ENCODE assay signal across 11 cellular contexts in genomic region chr16:14015948-14016347, GRCh38. TPM values are rescaled to one million over a fixed set of nuclear protein-coding genes. Genes with fewer than 3 reads are reported as not detected.
DNase-seq lines count a peak whose midpoint lies in the region; ATAC-seq, FAIRE-seq and TF ChIP-seq lines count a peak whose summit lies in the region.
"Had no signal": no experiment of that assay in that cellular context is flagged by ENCODE, and none has a peak within 500 bp of the region (broad histone marks: within the 10 kb centered on the region; RNA-seq: fewer than 3 reads in every experiment).

No MANE protein-coding gene starts in this region.

- CTCF ChIA-PET in activated naive CD4-positive, alpha-beta T cell treated with anti-CD3 and anti-CD28 coated beads, Interleukin-2, amount 10 ng/mL, durations not matched to agents 7 days and 5 days (lab: Charles Lee): no interaction called here
- CTCF ChIA-PET in Caco-2 (lab: Charles Lee): no interaction called here

- peak overlapping the region in 1 of 2 donors; percentile 10 for H3K9ac ChIP-seq in kidney (ENCODE audit: low read length in 2 of 2)

- H3K4me1 ChIP-seq in kidney (ENCODE audit: control insufficient read depth in 1 of 2, insufficient read depth in 1 of 2, low read depth in 1 of 2, low read length in 2 of 2) (peaks cover 16 to 22% of the 10 kb centered on the region in 2 donors), thoracic aorta (ENCODE audit: control insufficient read depth in 1 of 2, low read depth in 2 of 2) (peaks cover 16 to 74% of the 10 kb centered on the region in 2 donors), Caco-2 (peaks cover 8% of the 10 kb centered on the region; the same call in 1 of the 2 replicates)

- no peaks in the 10 kb centered on the region for H3K36me3 Mint-ChIP-seq in activated naive CD4-positive, alpha-beta T cell treated with anti-CD3 and anti-CD28 coated beads, Interleukin-2, amount 10 ng/mL, durations not matched to agents 7 days and 5 days
- H3K36me3 Mint-ChIP-seq in Caco-2 (ENCODE audit: insufficient read depth, unreplicated experiment): no peaks in the 10 kb centered on the region
- H3K36me3 Mint-ChIP-seq: stimulated activated effector memory CD8-positive, alpha-beta T cell treated with anti-CD3 and anti-CD28 coated beads, Interleukin-12 subunit alpha, Interleukin-12 subunit beta, amount 100 ng/mL, for 72 hours; WTC11 had no signal

- H3K4me3 ChIP-seq in HFF-Myc (replicated peaks; ENCODE audit: low read depth, low read length): peak overlapping the region; percentile 13
- H3K4me3 ChIP-seq in bronchial epithelial cell (ENCODE audit: low read depth, low read length): no peak overlapping the region
- peak overlapping the region; percentile 50 to 63 for H3K4me3 ChIP-seq in kidney (ENCODE audit: low read length in 2 of 2)
- H3K4me3 ChIP-seq in thoracic aorta: peak overlapping the region; percentile 56
- H3K4me3 ChIP-seq in Caco-2 (ENCODE audit: low read depth, low read length): no peak overlapping the region

- no peak overlapping the region for H3K4me3 Mint-ChIP-seq in activated naive CD4-positive, alpha-beta T cell treated with anti-CD3 and anti-CD28 coated beads, Interleukin-2, amount 10 ng/mL, durations not matched to agents 7 days and 5 days
- H3K4me3 Mint-ChIP-seq in Caco-2 (ENCODE audit: unreplicated experiment): no peak overlapping the region
- H3K4me3 Mint-ChIP-seq: stimulated activated effector memory CD8-positive, alpha-beta T cell treated with anti-CD3 and anti-CD28 coated beads, Interleukin-12 subunit alpha, Interleukin-12 subunit beta, amount 100 ng/mL, for 72 hours; WTC11 had no signal

- TF ChIP-seq CTCF in HFF-Myc (IDR thresholded peaks at IDR 0.05; ENCODE audit: low read depth, low read length, missing control alignments) (no peak), bronchial epithelial cell (IDR thresholded peaks at IDR 0.05; ENCODE audit: insufficient read depth, low read length, severe bottlenecking) (no peak), kidney (IDR thresholded peaks at IDR 0.05; ENCODE audit: borderline replicate concordance, extremely low read depth, insufficient read depth) (no peak), thoracic aorta (IDR thresholded peaks at IDR 0.05) (no peak), Caco-2 (IDR thresholded peaks at IDR 0.05; ENCODE audit: insufficient read depth in 1 of 2, low read depth in 1 of 2, low read length in 1 of 2, severe bottlenecking in 1 of 2, unreplicated experiment in 1 of 2) (no peak)

- ATAC-seq in thoracic aorta (ENCODE audit: insufficient number of reproducible peaks, low FRiP score, low read depth) (peak; percentile 87), GM21515 (IDR thresholded peaks at IDR 0.05; ENCODE audit: unreplicated experiment) (no peak)
- ATAC-seq: stimulated activated effector memory CD8-positive, alpha-beta T cell treated with anti-CD3 and anti-CD28 coated beads, Interleukin-12 subunit alpha, Interleukin-12 subunit beta, amount 100 ng/mL, for 72 hours; WTC11 had no signal

- DNase-seq in HFF-Myc (ENCODE audit: extremely low read depth, low read depth) (peak; percentile 89), bronchial epithelial cell (ENCODE audit: low read depth) (peak; percentile 94), kidney (no peak), thoracic aorta (ENCODE audit: low spot score) (no peak), Caco-2 (no peak)
- DNase-seq in stimulated activated CD8-positive, alpha-beta memory T cell treated with anti-CD3 and anti-CD28 coated beads, Interleukin-4, amount 100 ng/mL, for 48 hours: no peak
- DNase-seq in activated naive CD4-positive, alpha-beta T cell treated with anti-CD3 and anti-CD28 coated beads, Interleukin-2, amount 10 ng/mL, durations not matched to agents 7 days and 5 days: no peak
- DNase-seq: NCI-H2227 treated with DMSO at 0.1 percent for 48 hours had no signal

- POLR2A ChIA-PET in Caco-2 (lab: Charles Lee): no interaction called here

- H3K27me3 ChIP-seq in bronchial epithelial cell (ENCODE audit: control insufficient read depth, insufficient read depth, low read length): no peaks in the 10 kb centered on the region
- no peaks in the 10 kb centered on the region for H3K27me3 ChIP-seq in thoracic aorta (replicated peaks; ENCODE audit: insufficient read depth)
- H3K27me3 ChIP-seq in Caco-2 (replicated peaks; ENCODE audit: control insufficient read depth, insufficient read depth, low read length): no peaks in the 10 kb centered on the region

- H3K9me3 ChIP-seq in kidney (ENCODE audit: control insufficient read depth in 1 of 2, low read length in 2 of 2) (no peaks in the 10 kb centered on the region), thoracic aorta (no peaks in the 10 kb centered on the region), Caco-2 (no peaks in the 10 kb centered on the region)

- H3K9me3 Mint-ChIP-seq in activated naive CD4-positive, alpha-beta T cell treated with anti-CD3 and anti-CD28 coated beads, Interleukin-2, amount 10 ng/mL, durations not matched to agents 7 days and 5 days: no peaks in the 10 kb centered on the region
- H3K9me3 Mint-ChIP-seq in Caco-2 (ENCODE audit: unreplicated experiment): no peaks in the 10 kb centered on the region
- H3K9me3 Mint-ChIP-seq: stimulated activated effector memory CD8-positive, alpha-beta T cell treated with anti-CD3 and anti-CD28 coated beads, Interleukin-12 subunit alpha, Interleukin-12 subunit beta, amount 100 ng/mL, for 72 hours; WTC11 had no signal

- intact Hi-C loops in kidney (cut with DNase I): no loop called here
- intact Hi-C loops in Caco-2 (cut with micrococcal nuclease; ENCODE audit: unreplicated experiment): no loop called here

- H3K27me3 Mint-ChIP-seq in activated naive CD4-positive, alpha-beta T cell treated with anti-CD3 and anti-CD28 coated beads, Interleukin-2, amount 10 ng/mL, durations not matched to agents 7 days and 5 days: peaks cover 25% of the 10 kb centered on the region
- no peaks in the 10 kb centered on the region for H3K27me3 Mint-ChIP-seq in Caco-2 (ENCODE audit: insufficient read depth, unreplicated experiment)

- no TSS peak for BruUV-seq in Caco-2 (replicated peaks; lab: Mats Ljungman, UMichigan)

- FAIRE-seq in bronchial epithelial cell (lab: Jason Lieb, UNC) (no peak), kidney (lab: Jason Lieb, UNC) (no peak)

- H3K4me1 Mint-ChIP-seq in activated naive CD4-positive, alpha-beta T cell treated with anti-CD3 and anti-CD28 coated beads, Interleukin-2, amount 10 ng/mL, durations not matched to agents 7 days and 5 days: no peaks in the 10 kb centered on the region
- H3K4me1 Mint-ChIP-seq in Caco-2 (ENCODE audit: low read depth, unreplicated experiment): no peaks in the 10 kb centered on the region
- H3K4me1 Mint-ChIP-seq: stimulated activated effector memory CD8-positive, alpha-beta T cell treated with anti-CD3 and anti-CD28 coated beads, Interleukin-12 subunit alpha, Interleukin-12 subunit beta, amount 100 ng/mL, for 72 hours had no signal

- no peak overlapping the region for H3K27ac Mint-ChIP-seq in activated naive CD4-positive, alpha-beta T cell treated with anti-CD3 and anti-CD28 coated beads, Interleukin-2, amount 10 ng/mL, durations not matched to agents 7 days and 5 days
- no peak overlapping the region for H3K27ac Mint-ChIP-seq in Caco-2 (ENCODE audit: unreplicated experiment)
- H3K27ac Mint-ChIP-seq: stimulated activated effector memory CD8-positive, alpha-beta T cell treated with anti-CD3 and anti-CD28 coated beads, Interleukin-12 subunit alpha, Interleukin-12 subunit beta, amount 100 ng/mL, for 72 hours had no signal

- peak overlapping the region; percentile 6 to 76 for H3K27ac ChIP-seq in kidney (ENCODE audit: low read depth in 2 of 2, low read length in 2 of 2)
- H3K27ac ChIP-seq in thoracic aorta: peak overlapping the region; percentile 85 to 90

- H3K36me3 ChIP-seq in bronchial epithelial cell (ENCODE audit: control insufficient read depth, insufficient read depth, low read length) (no peaks in the 10 kb centered on the region), kidney (ENCODE audit: control insufficient read depth in 1 of 2, insufficient read depth in 2 of 2, low read length in 2 of 2) (no peaks in the 10 kb centered on the region), thoracic aorta (no peaks in the 10 kb centered on the region), Caco-2 (ENCODE audit: control insufficient read depth, insufficient read depth, low read length) (no peaks in the 10 kb centered on the region)

RNA-seq across cellular contexts. Expression of gene MRTFB, which starts 55.2 kb away (rescaled TPM):
- total RNA-seq in bronchial epithelial cell: 6.8 and 11.3 TPM in 2 replicates
- 51.0 TPM for total RNA-seq in kidney
- 5.1 TPM for polyA plus RNA-seq in kidney (ENCODE audit: insufficient read depth, low read depth, low replicate concordance)
- total RNA-seq in thoracic aorta: 10 to 100 TPM; 38.0 to 73.8 TPM
- total RNA-seq in Caco-2 (2022): 29.5 and 37.1 TPM in 2 replicates

Comparison
In these comparisons a context has a peak if more than half of its experiments do, and no peak if none do; other contexts are left out.
1. DNase-seq: peak in HFF-Myc (single experiment) and bronchial epithelial cell (single experiment); none in kidney (single experiment), thoracic aorta (single experiment), stimulated activated CD8-positive, alpha-beta memory T cell treated with anti-CD3 and anti-CD28 coated beads, Interleukin-4, amount 100 ng/mL, for 48 hours (single experiment), activated naive CD4-positive, alpha-beta T cell treated with anti-CD3 and anti-CD28 coated beads, Interleukin-2, amount 10 ng/mL, durations not matched to agents 7 days and 5 days (single experiment) and Caco-2 (0 of 2).
2. H3K4me3 ChIP-seq: peak in HFF-Myc (single experiment), kidney (2 of 2) and thoracic aorta (single experiment); none in bronchial epithelial cell (single experiment) and Caco-2 (single experiment).